ENCODE assay signal across 10 cellular contexts in the genomic region with DNA sequence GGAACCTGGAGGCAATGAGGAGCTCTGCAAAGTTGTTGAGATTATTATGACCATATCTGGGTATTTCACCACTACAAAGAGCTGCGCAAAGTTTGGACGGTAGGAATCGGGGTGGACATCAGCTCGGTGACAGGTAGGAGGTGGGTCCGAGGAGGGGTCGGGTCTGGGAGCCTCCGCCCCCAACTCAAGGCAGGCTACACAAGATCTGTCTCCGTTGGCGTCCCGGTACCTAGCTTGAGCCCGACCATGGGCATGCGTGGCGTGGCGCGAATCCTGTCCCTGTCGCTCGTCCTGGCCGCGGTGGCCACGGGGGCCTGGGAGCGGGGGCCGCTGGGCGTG. TPM values are rescaled to one million over a fixed set of nuclear protein-coding genes. Genes with fewer than 3 reads are reported as not detected.
DNase-seq lines count a peak whose midpoint lies in the region; ATAC-seq and TF ChIP-seq lines count a peak whose summit lies in the region.
"Had no signal": no experiment of that assay in that cellular context is flagged by ENCODE, and none has a peak within 500 bp of the region (broad histone marks: within the 10 kb centered on the region; RNA-seq: fewer than 3 reads in every experiment).

No MANE protein-coding gene starts in this region.

- peak overlapping the region; percentile 53 to 76 (median 62) for H3K4me3 Mint-ChIP-seq in T-cell

- H2AFZ ChIP-seq in GM23248 (0 out of 2 replicates have a peak overlapping the region, but pooled peaks have one; percentile 45), hepatocyte (peak overlapping the region; percentile 49)

- H3K36me3 ChIP-seq in GM23248 (ENCODE audit: low read depth) = no peaks in the 10 kb centered on the region
- no peaks in the 10 kb centered on the region for H3K36me3 ChIP-seq in hepatocyte (replicated peaks; ENCODE audit: insufficient read depth, low read depth)

- H3K9me3 Mint-ChIP-seq in T-cell = no peaks in the 10 kb centered on the region

- in situ Hi-C loops in GM23248 (cut with MboI) = no loop called here

- peaks cover 10 to 16% (median 15%) of the 10 kb centered on the region in 3 donors for H3K4me1 Mint-ChIP-seq in T-cell

- H3K9ac ChIP-seq in GM23248 = no peak overlapping the region

- H3K9me2 ChIP-seq in GM23248 (ENCODE audit: insufficient read depth) (no peaks in the 10 kb centered on the region), hepatocyte (replicated peaks; ENCODE audit: insufficient read depth) (no peaks in the 10 kb centered on the region)

- no peaks in the 10 kb centered on the region for H3K79me2 ChIP-seq in GM23248 (ENCODE audit: insufficient read depth)
- no peaks in the 10 kb centered on the region for H3K79me2 ChIP-seq in hepatocyte

- DNase-seq in GM23248 (no peak), T-cell (no peak), hepatocyte (ENCODE audit: low spot score) (no peak), retina (peak; percentile 57), HUDEP-2 (lab: John Stamatoyannopoulos, UW; ENCODE audit: unreplicated experiment in 76 of 76) (no peak), NCI-H1092 (lab: John Stamatoyannopoulos, UW) (no peak)
- DNase-seq in stimulated activated CD4-positive, alpha-beta T cell treated with anti-CD3 and anti-CD28 coated beads, Interleukin-4, amount 100 ng/mL, for 4 hours = no peak
- DNase-seq: KG1, SW 1271 had no signal

- H3K27ac Mint-ChIP-seq in T-cell = no peak overlapping the region

- 4 to 15% methylated on average over 17 to 23 of the region's 23 CpGs for WGBS in GM23248 (ENCODE audit: low coverage in 1 of 2, low lambda C conversion rate in 2 of 2, missing lambda C conversion rate in 2 of 2), 2 experiments
- WGBS in hepatocyte (ENCODE audit: low lambda C conversion rate, missing lambda C conversion rate) = 6% methylated on average over 23 of the region's 23 CpGs

- H3F3A ChIP-seq in GM23248 (ENCODE audit: insufficient read depth) = no peaks in the 10 kb centered on the region

- TF ChIP-seq CTCF in hepatocyte (IDR thresholded peaks at IDR 0.05; ENCODE audit: poor library complexity) = no peak

- no peaks in the 10 kb centered on the region for H3K9me3 ChIP-seq in GM23248 (ENCODE audit: low read depth)
- no peaks in the 10 kb centered on the region for H3K9me3 ChIP-seq in hepatocyte (ENCODE audit: low read depth)

- H4K20me1 ChIP-seq in GM23248 (ENCODE audit: insufficient read depth) = no peaks in the 10 kb centered on the region
- H4K20me1 ChIP-seq in hepatocyte (ENCODE audit: insufficient read depth, poor library complexity, severe bottlenecking) = no peaks in the 10 kb centered on the region

- POLR2A ChIA-PET in T-cell (lab: Charles Lee) = no interaction called here

- ATAC-seq in T-cell (replicated peaks in 1 of 4) (no peak), HG02870 (IDR thresholded peaks at IDR 0.05; ENCODE audit: unreplicated experiment) (no peak)

- no peaks in the 10 kb centered on the region for H3K36me3 Mint-ChIP-seq in T-cell

- H3K4me2 ChIP-seq in GM23248 (ENCODE audit: unreplicated experiment) = peak overlapping the region; percentile 51
- peak overlapping the region; percentile 92 for H3K4me2 ChIP-seq in hepatocyte

- peaks cover 57% of the 10 kb centered on the region for H3K27me3 ChIP-seq in GM23248 (replicated peaks; ENCODE audit: insufficient read depth)
- H3K27me3 ChIP-seq in hepatocyte = peaks cover 71% of the 10 kb centered on the region

- peaks cover 33 to 48% of the 10 kb centered on the region in 2 donors for H3K27me3 Mint-ChIP-seq in T-cell

- CTCF ChIA-PET in T-cell (lab: Charles Lee) = interaction anchor here in 1 of 2 donors (0.5 kb wide), 1 partner anchor 165 kb away, joined by 4 read pairs; no protein-coding TSS in a partner anchor

- H3K27ac ChIP-seq in GM23248 (no peak overlapping the region), hepatocyte (no peak overlapping the region)

- H3K4me1 ChIP-seq in GM23248 (ENCODE audit: insufficient read depth) (peaks cover 8% of the 10 kb centered on the region), hepatocyte (ENCODE audit: insufficient read depth) (peaks cover 9% of the 10 kb centered on the region)

- H3K4me3 ChIP-seq in GM23248 (peak overlapping the region; percentile 40), hepatocyte (no peak overlapping the region)

RNA-seq across cellular contexts. Expression of a gene that starts 40.2 kb away (rescaled TPM):
- total RNA-seq in GM23248 (2014; rRNA removed; shearing (Covaris generic)) = 46.5 and 50.7 TPM in 2 replicates
- 47.3 and 49.2 TPM in 2 replicates for polyA plus RNA-seq in GM23248 (2016; fragmentation: Nextera tagmentation; extraction: Ambion mirVana)
- total RNA-seq in T-cell = 10 to 100 TPM; 53.8 to 72.2 (median 64.7) TPM
- 13.0 and 13.9 TPM in 2 replicates for total RNA-seq in hepatocyte
- 10.0 and 10.2 TPM in 2 replicates for polyA plus RNA-seq in hepatocyte
